In genomic region chr12:57477710-57478681, GRCh38 we compare ENCODE assay signal across 9 cellular contexts. TPM values are rescaled to one million over a fixed set of nuclear protein-coding genes. Genes with fewer than 3 reads are reported as not detected.
DNase-seq lines count a peak whose midpoint lies in the region; ATAC-seq and TF ChIP-seq lines count a peak whose summit lies in the region.
"Had no signal": no experiment of that assay in that cellular context is flagged by ENCODE, and none has a peak within 500 bp of the region (broad histone marks: within the 10 kb centered on the region; RNA-seq: fewer than 3 reads in every experiment).

No MANE protein-coding gene starts in this region.

- no peak for TF ChIP-seq CTCF in esophagus squamous epithelium (IDR thresholded peaks at IDR 0.05)

- CTCF ChIA-PET in activated CD4-positive, alpha-beta T cell treated with anti-CD3 and anti-CD28 coated beads for 36 hours (lab: Charles Lee) = interaction anchor here (0.6 to 4.6 kb wide), 8 partner anchors 9 to 389 kb away, joined by 3 to 58 read pairs (median 10); partner anchors contain the start of gene GLI1

- no peaks in the 10 kb centered on the region for H3K27me3 Mint-ChIP-seq in activated CD4-positive, alpha-beta T cell treated with anti-CD3 and anti-CD28 coated beads for 36 hours
- no peaks in the 10 kb centered on the region for H3K27me3 Mint-ChIP-seq in stimulated activated memory B cell treated with anti-CD40 and anti-IgM and Interleukin-4, amounts not matched to agents 10 μg/mL and 1 μg/mL and 100 μg/mL, for 72 hours

- no peaks in the 10 kb centered on the region for H3K9me3 Mint-ChIP-seq in activated CD4-positive, alpha-beta T cell treated with anti-CD3 and anti-CD28 coated beads for 36 hours (ENCODE audit: low read depth)
- no peaks in the 10 kb centered on the region for H3K9me3 Mint-ChIP-seq in stimulated activated memory B cell treated with anti-CD40 and anti-IgM and Interleukin-4, amounts not matched to agents 10 μg/mL and 1 μg/mL and 100 μg/mL, for 72 hours

- peak in 1 of 4 donors; percentile 29 for TF ChIP-seq POLR2A in esophagus squamous epithelium (IDR thresholded peaks at IDR 0.05)

- H3K4me1 Mint-ChIP-seq in activated CD4-positive, alpha-beta T cell treated with anti-CD3 and anti-CD28 coated beads for 36 hours = peaks cover 64% of the 10 kb centered on the region
- peaks cover 80% of the 10 kb centered on the region for H3K4me1 Mint-ChIP-seq in stimulated activated memory B cell treated with anti-CD40 and anti-IgM and Interleukin-4, amounts not matched to agents 10 μg/mL and 1 μg/mL and 100 μg/mL, for 72 hours

- 47 to 60% methylated on average over 10 to 11 of the region's 12 CpGs for WGBS in esophagus squamous epithelium, 2 donors

- peak overlapping the region; percentile 8 to 62 (median 39) for H3K4me3 ChIP-seq in esophagus squamous epithelium

- peak; percentile 71 for DNase-seq in activated CD4-positive, alpha-beta T cell treated with anti-CD3 and anti-CD28 coated beads for 36 hours
- no peak for DNase-seq in esophagus squamous epithelium (lab: John Stamatoyannopoulos, UW)
- no peak for DNase-seq in DMS153 (lab: John Stamatoyannopoulos, UW)

- no peaks in the 10 kb centered on the region for H3K9me3 ChIP-seq in esophagus squamous epithelium

- peaks cover 8 to 80% (median 18%) of the 10 kb centered on the region in 4 donors for H3K27me3 ChIP-seq in esophagus squamous epithelium

- H3K36me3 Mint-ChIP-seq in activated CD4-positive, alpha-beta T cell treated with anti-CD3 and anti-CD28 coated beads for 36 hours (ENCODE audit: low read depth) = peaks cover 68% of the 10 kb centered on the region
- H3K36me3 Mint-ChIP-seq in stimulated activated memory B cell treated with anti-CD40 and anti-IgM and Interleukin-4, amounts not matched to agents 10 μg/mL and 1 μg/mL and 100 μg/mL, for 72 hours = peaks cover 26% of the 10 kb centered on the region

- H3K36me3 ChIP-seq in esophagus squamous epithelium = no peaks in the 10 kb centered on the region

- H3K4me1 ChIP-seq in esophagus squamous epithelium = peaks cover 16 to 35% (median 18%) of the 10 kb centered on the region in 3 donors

- intact Hi-C loops in activated CD4-positive, alpha-beta T cell treated with anti-CD3 and anti-CD28 coated beads for 36 hours (cut with DNase I, micrococcal nuclease) = loop anchor here (1.0 to 5.0 kb wide), 6 partner anchors 9 to 391 kb away; partner anchors contain the start of genes DDIT3 (in 1 of the 2), NAB2 (in 1 of the 2) and OS9 (in 1 of the 2)
- intact Hi-C loops in esophagus squamous epithelium (cut with DNase I) = no loop called here

- peak overlapping the region; percentile 99 for H3K27ac Mint-ChIP-seq in activated CD4-positive, alpha-beta T cell treated with anti-CD3 and anti-CD28 coated beads for 36 hours
- peak overlapping the region; percentile 98 for H3K27ac Mint-ChIP-seq in stimulated activated memory B cell treated with anti-CD40 and anti-IgM and Interleukin-4, amounts not matched to agents 10 μg/mL and 1 μg/mL and 100 μg/mL, for 72 hours

- peak overlapping the region; percentile 57 to 87 (median 71) for H3K27ac ChIP-seq in esophagus squamous epithelium

- peak; percentile 42 for ATAC-seq in GM18517 (IDR thresholded peaks at IDR 0.05; ENCODE audit: unreplicated experiment)
- peak; percentile 36 for ATAC-seq in HG03196 (IDR thresholded peaks at IDR 0.05; ENCODE audit: unreplicated experiment)
- ATAC-seq in activated CD4-positive, alpha-beta T cell treated with anti-CD3 and anti-CD28 coated beads for 36 hours = peak; percentile 57
- ATAC-seq in stimulated activated memory B cell treated with anti-CD40 and anti-IgM and Interleukin-4, amounts not matched to agents 10 μg/mL and 1 μg/mL and 100 μg/mL, for 72 hours = peak; percentile 72
- ATAC-seq in HG03439 (IDR thresholded peaks at IDR 0.05; ENCODE audit: unreplicated experiment) = no peak
- ATAC-seq in GM18873 (IDR thresholded peaks at IDR 0.05; ENCODE audit: low FRiP score, unreplicated experiment) = no peak

- H3K4me3 Mint-ChIP-seq in activated CD4-positive, alpha-beta T cell treated with anti-CD3 and anti-CD28 coated beads for 36 hours = peak overlapping the region; percentile 86
- H3K4me3 Mint-ChIP-seq in stimulated activated memory B cell treated with anti-CD40 and anti-IgM and Interleukin-4, amounts not matched to agents 10 μg/mL and 1 μg/mL and 100 μg/mL, for 72 hours = peak overlapping the region; percentile 93

- POLR2A ChIA-PET in activated CD4-positive, alpha-beta T cell treated with anti-CD3 and anti-CD28 coated beads for 36 hours (lab: Charles Lee) = interaction anchor here (0.6 to 0.9 kb wide), 3 partner anchors 19 to 274 kb away, joined by 3 to 4 read pairs (median 4); partner anchors contain the start of gene CDK4

RNA-seq across cellular contexts. Expression of gene ARHGAP9, which starts 1.7 kb away (rescaled TPM):
- total RNA-seq in activated CD4-positive, alpha-beta T cell treated with anti-CD3 and anti-CD28 coated beads for 36 hours = 100 to 1,000 TPM in 1 of 2 experiments, 10 to 100 TPM in 1; 77.7 to 101 TPM
- 10 to 100 TPM in 2 of 4 donors, 1 to 10 TPM in 2; 4.5 to 20.4 (median 11.3) TPM for total RNA-seq in esophagus squamous epithelium
- total RNA-seq: lung microvascular endothelial cell had no signal

RNA-seq across cellular contexts. Expression of gene MARS1, which starts 9.9 kb away (rescaled TPM):
- 100 to 1,000 TPM; 389 to 583 TPM for total RNA-seq in activated CD4-positive, alpha-beta T cell treated with anti-CD3 and anti-CD28 coated beads for 36 hours
- 10 to 100 TPM; 54.2 to 94.6 (median 69.6) TPM for total RNA-seq in esophagus squamous epithelium

RNA-seq across cellular contexts. Expression of gene GLI1, which starts 18.4 kb away (rescaled TPM):
- total RNA-seq in activated CD4-positive, alpha-beta T cell treated with anti-CD3 and anti-CD28 coated beads for 36 hours = under 1 TPM; 0.40 to 0.73 TPM
- under 1 TPM in 2 of 4 donors, not detected in 2; 0.09 to 0.48 TPM for total RNA-seq in esophagus squamous epithelium
- total RNA-seq: lung microvascular endothelial cell had no signal

RNA-seq across cellular contexts. Expression of gene INHBE, which starts 22.9 kb away (rescaled TPM):
- total RNA-seq in activated CD4-positive, alpha-beta T cell treated with anti-CD3 and anti-CD28 coated beads for 36 hours = 1 to 10 TPM; 1.2 to 1.5 TPM
- total RNA-seq in esophagus squamous epithelium = not detected
- total RNA-seq: lung microvascular endothelial cell had no signal

RNA-seq across cellular contexts. Expression of gene DDIT3, which starts 42.3 kb away (rescaled TPM):
- 10 to 100 TPM; 31.2 to 32.2 TPM for total RNA-seq in activated CD4-positive, alpha-beta T cell treated with anti-CD3 and anti-CD28 coated beads for 36 hours
- total RNA-seq in esophagus squamous epithelium = 10 to 100 TPM in 3 of 4 donors, 1 to 10 TPM in 1; 5.1 to 23.3 (median 15.4) TPM

Comparison
In these comparisons a context has a peak if more than half of its experiments do, and no peak if none do; other contexts are left out.
1. ATAC-seq: peak in GM18517 (single experiment), HG03196 (single experiment), activated CD4-positive, alpha-beta T cell treated with anti-CD3 and anti-CD28 coated beads for 36 hours (single experiment) and stimulated activated memory B cell treated with anti-CD40 and anti-IgM and Interleukin-4, amounts not matched to agents 10 μg/mL and 1 μg/mL and 100 μg/mL, for 72 hours (single experiment); none in HG03439 (single experiment) and GM18873 (single experiment).
2. RNA of gene MARS1, which starts 9.9 kb away (total RNA-seq): 389 to 583 TPM in activated CD4-positive, alpha-beta T cell treated with anti-CD3 and anti-CD28 coated beads for 36 hours; 54.2 to 94.6 TPM in esophagus squamous epithelium; every median in the first group is over 4 times any median in the second.